23 cellular contexts compared by ENCODE assay signal in the genomic region with DNA sequence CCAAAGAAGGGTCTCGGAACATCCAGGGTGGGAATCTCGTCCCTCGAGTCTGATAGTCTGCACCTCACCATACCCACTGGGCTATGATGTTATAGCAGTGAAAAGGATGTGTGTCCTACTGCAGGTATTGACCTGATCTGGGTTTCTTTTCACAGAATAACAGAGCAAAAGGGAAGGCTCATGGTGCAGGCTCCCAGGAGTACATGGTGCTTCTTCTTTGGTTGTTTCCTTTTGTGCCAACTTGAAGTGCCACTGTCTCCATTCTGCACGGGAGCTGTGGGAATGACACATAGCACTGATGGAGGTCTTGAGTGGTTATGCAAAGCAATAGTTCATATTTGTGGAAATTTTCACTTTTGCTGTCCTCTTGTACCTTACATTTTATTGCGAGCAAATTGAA.
DNase-seq lines count a peak whose midpoint lies in the region; ATAC-seq and TF ChIP-seq lines count a peak whose summit lies in the region.
"Had no signal": no experiment of that assay in that cellular context is flagged by ENCODE, and none has a peak within 500 bp of the region (broad histone marks: within the 10 kb centered on the region; RNA-seq: fewer than 3 reads in every experiment).

No MANE protein-coding gene starts in this region.

- no peaks in the 10 kb centered on the region for H3K27me3 Mint-ChIP-seq in effector memory CD8-positive, alpha-beta T cell
- peaks cover 2% of the 10 kb centered on the region for H3K27me3 Mint-ChIP-seq in neural progenitor cell (ENCODE audit: insufficient read depth, low read depth)
- H3K27me3 Mint-ChIP-seq in WTC11 (ENCODE audit: low read depth) = no peaks in the 10 kb centered on the region; the same call in 1 of the 2 replicates
- H3K27me3 Mint-ChIP-seq: CD4-positive, alpha-beta memory T cell; CD4-positive, CD25-positive, alpha-beta regulatory T cell had no signal

- WGBS in right cardiac atrium = 82% methylated on average over 5 of the region's 5 CpGs

- H3K27ac ChIP-seq in left ventricle myocardium inferior (replicated peaks) (peak overlapping the region; percentile 6), right cardiac atrium (ENCODE audit: low read length) (no peak overlapping the region), neural progenitor cell (no peak overlapping the region)
- H3K27ac ChIP-seq: BLaER1 had no signal

- H3K27ac Mint-ChIP-seq in effector memory CD8-positive, alpha-beta T cell = peak overlapping the region; percentile 41 to 70
- H3K27ac Mint-ChIP-seq in neural progenitor cell = no peak overlapping the region
- no peak overlapping the region for H3K27ac Mint-ChIP-seq in WTC11
- H3K27ac Mint-ChIP-seq: CD14-positive monocyte; CD4-positive, CD25-positive, alpha-beta regulatory T cell had no signal

- H3K79me2 ChIP-seq in neural progenitor cell (ENCODE audit: low read depth) = no peaks in the 10 kb centered on the region

- no peak for TF ChIP-seq CTCF in left ventricle myocardium inferior (IDR thresholded peaks at IDR 0.05; ENCODE audit: borderline replicate concordance)
- TF ChIP-seq CTCF in neural progenitor cell (IDR thresholded peaks at IDR 0.05) = no peak
- no peak for TF ChIP-seq CTCF in WTC11 (IDR thresholded peaks at IDR 0.05)

- no peak overlapping the region for H3K4me3 Mint-ChIP-seq in effector memory CD8-positive, alpha-beta T cell
- H3K4me3 Mint-ChIP-seq in neural progenitor cell = no peak overlapping the region
- H3K4me3 Mint-ChIP-seq in WTC11 = no peak overlapping the region
- H3K4me3 Mint-ChIP-seq: CD14-positive monocyte; CD4-positive, alpha-beta memory T cell; CD4-positive, CD25-positive, alpha-beta regulatory T cell; CD8-positive, alpha-beta memory T cell had no signal

- H3K9me3 ChIP-seq in left ventricle myocardium inferior (replicated peaks) (no peaks in the 10 kb centered on the region), right cardiac atrium (ENCODE audit: control insufficient read depth, low read length) (no peaks in the 10 kb centered on the region), neural progenitor cell (ENCODE audit: low read depth) (no peaks in the 10 kb centered on the region)
- H3K9me3 ChIP-seq: BE2C, BLaER1 had no signal

- no peak overlapping the region for H2AFZ ChIP-seq in neural progenitor cell (replicated peaks)

- no peak overlapping the region for H3K4me2 ChIP-seq in neural progenitor cell
- H3K4me2 ChIP-seq: BLaER1 had no signal

- POLR2A ChIA-PET in WTC11 (lab: Charles Lee) = no interaction called here

- H3K4me1 ChIP-seq in left ventricle myocardium inferior (peaks cover 40% of the 10 kb centered on the region), right cardiac atrium (ENCODE audit: control insufficient read depth, insufficient read depth, low read length) (no peaks in the 10 kb centered on the region), neural progenitor cell (no peaks in the 10 kb centered on the region)
- H3K4me1 ChIP-seq: BE2C, BLaER1 had no signal

- H3K9ac ChIP-seq in neural progenitor cell = peak overlapping the region; percentile 5
- H3K9ac ChIP-seq: BLaER1 had no signal

- CTCF ChIA-PET in WTC11 (lab: Charles Lee) = no interaction called here

- H3K36me3 ChIP-seq in left ventricle myocardium inferior = peaks cover 100% of the 10 kb centered on the region
- H3K36me3 ChIP-seq in neural progenitor cell = peaks cover 19% of the 10 kb centered on the region

- DNase-seq in left ventricle myocardium inferior (no peak), right cardiac atrium (no peak), neural progenitor cell (ENCODE audit: low spot score) (no peak), WTC11 (ENCODE audit: low spot score) (no peak)
- DNase-seq in effector memory CD8-positive, alpha-beta T cell = no peak
- DNase-seq: 8988T; ACHN; BE2C; C1 segment of cervical spinal cord; CD4-positive, alpha-beta memory T cell; CD4-positive, CD25-positive, alpha-beta regulatory T cell; CD8-positive, alpha-beta memory T cell; COR-L47; DMS 273 treated with DMSO at 0.1 percent for 48 hours; DMS153; DMS53; DMS79; DND-41; EL; GDM1 had no signal

- H3F3A ChIP-seq in neural progenitor cell (ENCODE audit: low read depth) = no peaks in the 10 kb centered on the region

- intact Hi-C loops in left ventricle myocardium inferior (cut with micrococcal nuclease) (no loop called here), right cardiac atrium (cut with DNase I) (no loop called here)

- peaks cover 1 to 12% of the 10 kb centered on the region in 2 donors for H3K4me1 Mint-ChIP-seq in effector memory CD8-positive, alpha-beta T cell (ENCODE audit: low read depth in 2 of 2)
- H3K4me1 Mint-ChIP-seq in neural progenitor cell (no peaks in the 10 kb centered on the region), WTC11 (no peaks in the 10 kb centered on the region)
- H3K4me1 Mint-ChIP-seq: CD14-positive monocyte had no signal

- H3K4me3 ChIP-seq in left ventricle myocardium inferior (no peak overlapping the region), right cardiac atrium (ENCODE audit: low read length) (no peak overlapping the region), neural progenitor cell (no peak overlapping the region)
- H3K4me3 ChIP-seq: BLaER1, GM12878 had no signal

- H4K20me1 ChIP-seq in neural progenitor cell (ENCODE audit: low read depth) = no peaks in the 10 kb centered on the region

- H3K36me3 Mint-ChIP-seq in effector memory CD8-positive, alpha-beta T cell (ENCODE audit: insufficient read depth) = peaks cover 90% of the 10 kb centered on the region
- H3K36me3 Mint-ChIP-seq in neural progenitor cell = peaks cover 52% of the 10 kb centered on the region
- H3K36me3 Mint-ChIP-seq in WTC11 = peaks cover 89% of the 10 kb centered on the region

- H3K27me3 ChIP-seq in left ventricle myocardium inferior (ENCODE audit: low read depth) (no peaks in the 10 kb centered on the region), right cardiac atrium (ENCODE audit: control insufficient read depth, insufficient read depth) (no peaks in the 10 kb centered on the region), neural progenitor cell (no peaks in the 10 kb centered on the region)
- H3K27me3 ChIP-seq: BE2C, BLaER1 had no signal

- ATAC-seq in right cardiac atrium = no peak
- ATAC-seq in effector memory CD8-positive, alpha-beta T cell (replicated peaks) = no peak
- ATAC-seq in WTC11 = no peak

- no peaks in the 10 kb centered on the region for H3K9me3 Mint-ChIP-seq in effector memory CD8-positive, alpha-beta T cell
- H3K9me3 Mint-ChIP-seq in neural progenitor cell = no peaks in the 10 kb centered on the region
- no peaks in the 10 kb centered on the region for H3K9me3 Mint-ChIP-seq in WTC11
- H3K9me3 Mint-ChIP-seq: CD14-positive monocyte; CD4-positive, alpha-beta memory T cell; CD8-positive, alpha-beta memory T cell had no signal

TF ChIP-seq in WTC11, 78 proteins besides CTCF, POLR2A, EP300 and RAD21:
- TF ChIP-seq ERG (CRISPR knock-in tag; IDR thresholded peaks at IDR 0.05) (no peak), ZNF232 (CRISPR knock-in tag; IDR thresholded peaks at IDR 0.05) (no peak)
TF ChIP-seq in WTC11: peak in this region for 0.

Comparison
In these comparisons a context has a peak if more than half of its experiments do, and no peak if none do; other contexts are left out.
1. H3K27ac Mint-ChIP-seq: peak in effector memory CD8-positive, alpha-beta T cell (2 of 2); none in neural progenitor cell (single experiment) and WTC11 (single experiment).